ENCODE assay signal across 21 cellular contexts in the genomic region with DNA sequence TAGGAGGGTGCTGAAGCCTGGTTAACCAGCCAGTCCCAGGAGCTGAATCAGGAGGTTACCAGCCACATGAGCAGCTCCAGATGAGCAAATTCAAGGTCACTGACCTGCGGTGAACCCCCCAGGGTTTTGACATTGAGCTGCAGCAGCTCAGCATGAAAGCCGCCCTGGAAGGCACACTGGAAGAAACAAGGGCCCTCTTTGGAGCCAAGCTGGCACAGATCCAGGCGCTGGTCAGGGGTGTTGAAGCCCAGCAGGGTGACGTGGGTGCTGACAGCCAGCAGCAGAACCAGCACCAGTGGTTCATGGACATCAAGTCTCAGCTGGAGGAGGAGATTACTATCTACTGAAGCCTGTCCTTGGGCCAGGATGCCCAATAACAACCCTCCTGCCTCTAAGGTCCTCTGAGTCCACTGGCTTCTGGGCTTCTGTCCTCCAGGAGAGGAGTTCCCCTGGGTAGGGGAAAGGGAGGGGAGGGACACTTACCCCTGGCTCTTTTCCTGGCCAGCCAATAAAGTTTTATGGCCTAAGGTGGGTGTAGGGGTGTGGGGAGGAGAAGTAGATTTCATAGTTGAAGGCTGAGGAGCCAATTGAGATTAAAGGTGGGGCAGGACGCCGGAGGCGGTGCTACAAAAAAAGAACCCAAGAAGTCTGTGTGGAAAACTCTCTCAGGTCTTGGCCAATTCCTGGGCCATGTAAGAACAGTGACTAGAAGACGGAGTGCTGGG. TPM values are rescaled to one million over a fixed set of nuclear protein-coding genes. Genes with fewer than 3 reads are reported as not detected.
A peak's percentile ranks its signal among the peaks of the same experiment; 100 is the strongest.
DNase-seq lines count a peak whose midpoint lies in the region; ATAC-seq and TF ChIP-seq lines count a peak whose summit lies in the region.
"Had no signal": no experiment of that assay in that cellular context is flagged by ENCODE, and none has a peak within 500 bp of the region (broad histone marks: within the 10 kb centered on the region; RNA-seq: fewer than 3 reads in every experiment).

No MANE protein-coding gene starts in this region.

- H3K4me3 ChIP-seq in SJCRH30 = no peak overlapping the region
- H3K4me3 ChIP-seq in heart left ventricle = no peak overlapping the region
- H3K4me3 ChIP-seq: esophagus squamous epithelium, uterus had no signal

- no peak overlapping the region for H3K27ac Mint-ChIP-seq in naive thymus-derived CD8-positive, alpha-beta T cell
- H3K27ac Mint-ChIP-seq: activated CD4-positive, alpha-beta memory T cell treated with anti-CD3 and anti-CD28 coated beads for 36 hours; activated naive CD8-positive, alpha-beta T cell treated with anti-CD3 and anti-CD28 coated beads for 36 hours; activated T-cell treated with anti-CD3 and anti-CD28 coated beads, Interleukin-2, amount 50 U/mL, for 72 hours; T-cell had no signal

- H3K4me1 Mint-ChIP-seq in naive thymus-derived CD8-positive, alpha-beta T cell = no peaks in the 10 kb centered on the region
- H3K4me1 Mint-ChIP-seq: activated naive CD8-positive, alpha-beta T cell treated with anti-CD3 and anti-CD28 coated beads for 36 hours; neural crest cell; stimulated activated naive CD8-positive, alpha-beta T cell treated with anti-CD3 and anti-CD28 coated beads, Interleukin-15, amount 100 ng/mL, for 72 hours; T-cell had no signal

- H3K9me3 ChIP-seq in SJCRH30 (replicated peaks) = no peaks in the 10 kb centered on the region
- H3K9me3 ChIP-seq in heart left ventricle = peaks cover 0 to 10% (median 0%) of the 10 kb centered on the region in 12 donors
- H3K9me3 ChIP-seq: esophagus squamous epithelium, uterus had no signal

- TF ChIP-seq POLR2A in heart left ventricle (IDR thresholded peaks at IDR 0.05) = no peak

- peaks cover 0 to 5% (median 0%) of the 10 kb centered on the region in 3 donors for H3K36me3 Mint-ChIP-seq in naive thymus-derived CD8-positive, alpha-beta T cell
- H3K36me3 Mint-ChIP-seq: activated CD4-positive, alpha-beta memory T cell treated with anti-CD3 and anti-CD28 coated beads for 36 hours; activated naive CD8-positive, alpha-beta T cell treated with anti-CD3 and anti-CD28 coated beads for 36 hours; T-cell had no signal

- H3K27me3 ChIP-seq in SJCRH30 (no peaks in the 10 kb centered on the region), heart left ventricle (no peaks in the 10 kb centered on the region)
- H3K27me3 ChIP-seq: brain microvascular endothelial cell, esophagus squamous epithelium, uterus had no signal

- DNase-seq in EH (ENCODE audit: low read depth) = peak; percentile 12
- peak; percentile 1 to 13 for DNase-seq in SJCRH30
- peak; percentile 78 to 91 (median 86) for DNase-seq in heart left ventricle
- DNase-seq in pons (ENCODE audit: low spot score) = peak; percentile 29
- DNase-seq in naive thymus-derived CD8-positive, alpha-beta T cell = no peak
- DNase-seq: activated CD4-positive, alpha-beta memory T cell treated with anti-CD3 and anti-CD28 coated beads for 36 hours; activated naive CD8-positive, alpha-beta T cell treated with anti-CD3 and anti-CD28 coated beads for 36 hours; activated T-cell treated with anti-CD3 and anti-CD28 coated beads, Interleukin-2, amount 50 U/mL, for 72 hours; brain microvascular endothelial cell; effector CD4-positive, alpha-beta T cell; esophagus squamous epithelium; NK-92 treated with Interleukin-12 subunit alpha and Interleukin-12 subunit beta, amount 100 ng/mL, for 24 hours; stimulated activated CD4-positive, alpha-beta T cell treated with anti-CD3 and anti-CD28 coated beads, Interleukin-1b, Interleukin-23, amount 100 ng/mL, for 48 hours; stimulated activated naive CD8-positive, alpha-beta T cell treated with anti-CD3 and anti-CD28 coated beads, Interleukin-15, amount 100 ng/mL, for 72 hours; T-cell had no signal

- intact Hi-C loops in heart left ventricle (cut with DNase I) = no loop called here

- ATAC-seq in heart left ventricle (peak; percentile 84 to 93 (median 90)), GM21526 (IDR thresholded peaks at IDR 0.05; ENCODE audit: low FRiP score, unreplicated experiment) (no peak), HG03097 (IDR thresholded peaks at IDR 0.05; ENCODE audit: low FRiP score, unreplicated experiment) (no peak), HG02763 (IDR thresholded peaks at IDR 0.05; ENCODE audit: unreplicated experiment) (no peak)
- ATAC-seq in naive thymus-derived CD8-positive, alpha-beta T cell = no peak
- ATAC-seq: activated T-cell treated with anti-CD3 and anti-CD28 coated beads, Interleukin-2, amount 50 U/mL, for 72 hours; stimulated activated naive CD8-positive, alpha-beta T cell treated with anti-CD3 and anti-CD28 coated beads, Interleukin-15, amount 100 ng/mL, for 72 hours; T-cell had no signal

- peaks cover 0 to 8% (median 4%) of the 10 kb centered on the region in 5 donors for H3K27me3 Mint-ChIP-seq in naive thymus-derived CD8-positive, alpha-beta T cell
- H3K27me3 Mint-ChIP-seq: activated CD4-positive, alpha-beta memory T cell treated with anti-CD3 and anti-CD28 coated beads for 36 hours; stimulated activated naive CD8-positive, alpha-beta T cell treated with anti-CD3 and anti-CD28 coated beads, Interleukin-15, amount 100 ng/mL, for 72 hours had no signal

- peaks cover 0 to 12% (median 9%) of the 10 kb centered on the region in 9 donors for H3K9me3 Mint-ChIP-seq in naive thymus-derived CD8-positive, alpha-beta T cell
- H3K9me3 Mint-ChIP-seq: neural crest cell had no signal

- TF ChIP-seq CTCF in heart left ventricle (IDR thresholded peaks at IDR 0.05) = no peak

- no peak overlapping the region for H3K4me3 Mint-ChIP-seq in naive thymus-derived CD8-positive, alpha-beta T cell
- H3K4me3 Mint-ChIP-seq: activated CD4-positive, alpha-beta memory T cell treated with anti-CD3 and anti-CD28 coated beads for 36 hours; activated naive CD8-positive, alpha-beta T cell treated with anti-CD3 and anti-CD28 coated beads for 36 hours; activated T-cell treated with anti-CD3 and anti-CD28 coated beads, Interleukin-2, amount 50 U/mL, for 72 hours; neural crest cell; stimulated activated naive CD8-positive, alpha-beta T cell treated with anti-CD3 and anti-CD28 coated beads, Interleukin-15, amount 100 ng/mL, for 72 hours; T-cell had no signal

- H3K27ac ChIP-seq in SJCRH30 (no peak overlapping the region), heart left ventricle (peak overlapping the region in 9 of 12 donors; percentile 33 to 83 (median 70))
- H3K27ac ChIP-seq: brain microvascular endothelial cell, esophagus squamous epithelium, RWPE1, uterus had no signal

- 56 to 64% (median 60%) methylated on average over 7 to 8 of the region's 8 CpGs for WGBS in heart left ventricle, 4 donors

- H3K4me1 ChIP-seq in SJCRH30 (no peaks in the 10 kb centered on the region), heart left ventricle (peaks cover 0 to 17% (median 3%) of the 10 kb centered on the region in 12 donors)
- H3K4me1 ChIP-seq: esophagus squamous epithelium, uterus had no signal

- POLR2A ChIA-PET in naive thymus-derived CD8-positive, alpha-beta T cell (lab: Charles Lee) = no interaction called here

- no peaks in the 10 kb centered on the region for H3K36me3 ChIP-seq in SJCRH30
- H3K36me3 ChIP-seq in heart left ventricle = no peaks in the 10 kb centered on the region
- H3K36me3 ChIP-seq: brain microvascular endothelial cell, esophagus squamous epithelium, uterus had no signal

RNA-seq across cellular contexts. Expression of a gene that starts 29.4 kb away (rescaled TPM):
- 0.13 TPM in 1 of 2 replicates, not detected in the other for total RNA-seq in SJCRH30 (2014; rRNA removed; shearing (Covaris generic))
- under 1 TPM in 2 of 9 donors, not detected in 7; 0.14 to 0.23 TPM for total RNA-seq in heart left ventricle
- polyA plus RNA-seq in heart left ventricle = not detected
- not detected for total RNA-seq in naive thymus-derived CD8-positive, alpha-beta T cell
- polyA plus RNA-seq in naive thymus-derived CD8-positive, alpha-beta T cell = not detected
- total RNA-seq: activated CD4-positive, alpha-beta memory T cell treated with anti-CD3 and anti-CD28 coated beads for 36 hours; activated naive CD8-positive, alpha-beta T cell treated with anti-CD3 and anti-CD28 coated beads for 36 hours; activated T-cell treated with anti-CD3 and anti-CD28 coated beads, Interleukin-2, amount 50 U/mL, for 72 hours; esophagus squamous epithelium; T-cell; uterus had no signal

Comparison
In these comparisons a context has a peak if more than half of its experiments do, and no peak if none do; other contexts are left out.
1. DNase-seq: peak in EH (single experiment), SJCRH30 (2 of 2), heart left ventricle (5 of 5) and pons (single experiment); none in naive thymus-derived CD8-positive, alpha-beta T cell (0 of 10).
2. ATAC-seq: peak in heart left ventricle (4 of 4); none in GM21526 (single experiment), HG03097 (single experiment), naive thymus-derived CD8-positive, alpha-beta T cell (0 of 2) and HG02763 (single experiment).